Comparison of ENCODE assay signal across 11 cellular contexts in the genomic region with DNA sequence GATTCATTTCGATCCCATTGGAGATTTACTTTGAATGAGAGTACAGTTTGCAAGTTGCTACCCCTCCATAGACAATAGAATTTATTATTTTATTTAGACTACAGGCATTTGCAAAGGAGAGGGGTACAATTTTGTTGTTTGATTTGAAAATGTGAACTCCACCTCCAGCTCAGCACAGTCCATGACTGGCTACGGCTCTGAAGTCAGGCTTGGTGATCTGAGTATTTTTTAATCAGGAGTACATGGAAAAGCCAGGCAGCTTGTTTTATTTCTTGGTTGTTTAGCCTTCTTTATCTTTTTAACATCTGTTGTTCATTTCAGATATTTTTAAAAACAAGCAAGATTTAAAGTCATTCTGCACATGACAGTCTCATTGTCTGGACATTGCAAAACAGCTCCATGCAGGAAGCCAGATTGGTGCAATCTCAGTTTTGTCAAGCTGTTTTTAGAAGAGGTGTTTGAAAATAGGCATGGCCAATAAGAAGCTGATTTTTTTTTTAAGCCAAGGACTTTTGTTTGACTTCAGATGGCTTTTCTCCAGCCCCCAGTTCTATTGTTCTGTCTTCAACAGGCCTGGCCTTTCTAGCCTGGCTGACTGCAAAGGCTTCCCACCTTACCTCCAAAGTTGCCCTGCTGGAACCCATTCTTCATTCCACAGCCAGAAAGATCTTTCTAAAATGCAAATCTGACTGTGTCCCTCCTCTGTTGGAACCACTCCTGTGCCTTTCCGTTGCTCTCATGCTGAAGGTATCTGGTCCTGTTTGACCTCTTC. TPM values are rescaled to one million over a fixed set of nuclear protein-coding genes. Genes with fewer than 3 reads are reported as not detected.
DNase-seq lines count a peak whose midpoint lies in the region; ATAC-seq, FAIRE-seq and TF ChIP-seq lines count a peak whose summit lies in the region.
"Had no signal": no experiment of that assay in that cellular context is flagged by ENCODE, and none has a peak within 500 bp of the region (broad histone marks: within the 10 kb centered on the region; RNA-seq: fewer than 3 reads in every experiment).

No MANE protein-coding gene starts in this region.

- H2AK5ac ChIP-seq in H1 (ENCODE audit: low read depth, low read length): no peak overlapping the region

- H2BK15ac ChIP-seq in H1 (ENCODE audit: low read length): no peak overlapping the region

- no peak; a peak in 1 of 4 replicates for TF ChIP-seq RAD21 in H1 (IDR thresholded peaks at IDR 0.05 in 1 of 2, conservative IDR thresholded peaks at IDR 0.05 in 1 of 2; ENCODE audit: low read depth in 2 of 2, low read length in 2 of 2)

- H3K9me3 ChIP-seq in H1 (ENCODE audit: insufficient read depth in 2 of 2, low read depth in 1 of 2, low read length in 1 of 2): no peaks in the 10 kb centered on the region

- ATAC-seq in GM23338: peak; percentile 93
- ATAC-seq in GM21360 (IDR thresholded peaks at IDR 0.05; ENCODE audit: unreplicated experiment): no peak
- ATAC-seq in GM18498 (IDR thresholded peaks at IDR 0.05; ENCODE audit: unreplicated experiment): no peak

- no peak overlapping the region for H3K23ac ChIP-seq in H1 (ENCODE audit: insufficient read length)

- H3K79me1 ChIP-seq in H1 (ENCODE audit: low read depth, low read length): no peaks in the 10 kb centered on the region; the same call in 1 of the 2 replicates

- H2AFZ ChIP-seq in GM23338 (no peak overlapping the region), H1 (ENCODE audit: low read length) (no peak overlapping the region)

- FAIRE-seq in H1 (lab: Jason Lieb, UNC): peak; percentile 79

- peak overlapping the region; percentile 22 for H3K27ac ChIP-seq in GM23338 (ENCODE audit: low read depth)
- peak overlapping the region; percentile 61; the same call in 1 of the 2 replicates for H3K27ac ChIP-seq in H1 (ENCODE audit: low read depth, low read length)
- H3K27ac ChIP-seq in skin epidermis: peak overlapping the region in 16 of 21 experiments; percentile 2 to 59 (median 46)

- H3K9me2 ChIP-seq in GM23338 (ENCODE audit: insufficient read depth): 0 out of 2 replicates have a peak, but pooled peaks cover 4% of the 10 kb centered on the region

- no peaks in the 10 kb centered on the region for H3F3A ChIP-seq in GM23338 (replicated peaks; ENCODE audit: low read depth)

- H3K14ac ChIP-seq in H1 (ENCODE audit: insufficient read length): no peak overlapping the region

- H4K91ac ChIP-seq in H1 (replicated peaks; ENCODE audit: insufficient read length, low read length): no peak overlapping the region

- TF ChIP-seq POLR2A in H1 (IDR thresholded peaks at IDR 0.05; ENCODE audit: control extremely low read depth in 1 of 2, low read depth in 2 of 2, low read length in 2 of 2): no peak

- POLR2A ChIA-PET in H1 (lab: Charles Lee; ENCODE audit: partially characterized antibody): interaction anchor here (0.5 to 3.0 kb wide), 3 partner anchors 11 to 1287 kb away, joined by 3 to 16 read pairs (median 6); a partner anchor contains a TSS

- no peaks in the 10 kb centered on the region for H4K20me1 ChIP-seq in GM23338 (replicated peaks; ENCODE audit: insufficient read depth)
- H4K20me1 ChIP-seq in H1 (replicated peaks in 1 of 2; ENCODE audit: control insufficient read depth in 1 of 2, insufficient read depth in 2 of 2, low read length in 2 of 2): peaks cover 0 to 2% of the 10 kb centered on the region in 2 experiments

- H3K4me3 ChIP-seq in GM23338: no peak overlapping the region
- H3K4me3 ChIP-seq in H1 (ENCODE audit: extremely low read depth in 1 of 4, insufficient read depth in 2 of 4, low read depth in 3 of 4, low read length in 4 of 4): no peak overlapping the region; a peak in 1 of 8 replicates
- no peak overlapping the region for H3K4me3 ChIP-seq in skin epidermis

- H3K79me2 ChIP-seq in GM23338 (replicated peaks; ENCODE audit: insufficient read depth): peaks cover 93% of the 10 kb centered on the region
- H3K79me2 ChIP-seq in H1 (ENCODE audit: control insufficient read depth in 1 of 2, insufficient read depth in 2 of 2, low read length in 2 of 2): peaks cover 6 to 91% of the 10 kb centered on the region in 2 experiments; a peak in 3 of 4 replicates

- H3K27me3 Mint-ChIP-seq in GM23338 (ENCODE audit: insufficient read depth, low read depth, poor library complexity): no peaks in the 10 kb centered on the region

- H3K56ac ChIP-seq in H1 (replicated peaks; ENCODE audit: insufficient read length, low read depth, low read length): no peak overlapping the region

- 58% methylated on average over 3 of the region's 3 CpGs; no CpG with 5 or more reads in 1 of the 2 experiments for WGBS in H1 (ENCODE audit: extremely low coverage in 1 of 2, insufficient coverage in 1 of 2, insufficient read length in 1 of 2, insufficient replicate concordance in 2 of 2, low coverage in 1 of 2, low lambda C conversion rate in 2 of 2, missing lambda C conversion rate in 1 of 2), 2 experiments

- H3K4me3 Mint-ChIP-seq in GM23338: peak overlapping the region; percentile 5; the same call in 2 of the 3 replicates

- DNase-seq in GM23338 (ENCODE audit: low spot score) (peak; percentile 56), H1 (ENCODE audit: low read depth in 1 of 2, low spot score in 2 of 2) (no peak), iPS-NIHi7 (ENCODE audit: extremely low spot score) (peak; percentile 35), NCI-H524 (lab: John Stamatoyannopoulos, UW) (no peak)
- no peak for DNase-seq in activated CD8-positive, alpha-beta memory T cell treated with anti-CD3 and anti-CD28 coated beads, Interleukin-2, amount 50 U/mL, for 4 hours
- DNase-seq: DND-41, NCI-H2171 treated with DMSO at 0.1 percent for 48 hours, T1000 had no signal

- H3K36me3 Mint-ChIP-seq in GM23338 (ENCODE audit: low read depth): peaks cover 17% of the 10 kb centered on the region

- peaks cover 65% of the 10 kb centered on the region for H3K4me1 ChIP-seq in GM23338 (ENCODE audit: insufficient read depth)
- H3K4me1 ChIP-seq in H1 (replicated peaks in 1 of 4; ENCODE audit: control insufficient read depth in 3 of 4, insufficient read depth in 4 of 4, low read length in 3 of 4): peaks cover 4 to 23% (median 16%) of the 10 kb centered on the region in 4 experiments

- no peak overlapping the region for H4K5ac ChIP-seq in H1 (ENCODE audit: insufficient read length, low read depth, low read length)

- TF ChIP-seq EP300 in H1 (IDR thresholded peaks at IDR 0.05; ENCODE audit: borderline replicate concordance in 1 of 2, low read depth in 2 of 2, low read length in 2 of 2): no peak

- H2BK120ac ChIP-seq in H1 (replicated peaks; ENCODE audit: low read depth, low read length): no peak overlapping the region

- TF ChIP-seq CTCF in GM23338 (conservative IDR thresholded peaks at IDR 0.05; ENCODE audit: low read depth in 2 of 2): no peak
- TF ChIP-seq CTCF in H1 (IDR thresholded peaks at IDR 0.05; ENCODE audit: control extremely low read depth in 1 of 3, insufficient read depth in 1 of 3, low read depth in 1 of 3, low read length in 3 of 3): no peak

- no peaks in the 10 kb centered on the region for H3K27me3 ChIP-seq in GM23338 (ENCODE audit: insufficient read depth)
- no peaks in the 10 kb centered on the region for H3K27me3 ChIP-seq in H1 (replicated peaks in 1 of 4; ENCODE audit: control insufficient read depth in 3 of 4, extremely low read depth in 1 of 4, insufficient read depth in 3 of 4, low read length in 3 of 4)

- CTCF ChIA-PET in H1 (lab: Charles Lee; ENCODE audit: partially characterized antibody): interaction anchor here (0.7 to 1.8 kb wide), 4 partner anchors 9 to 940 kb away, joined by 3 to 12 read pairs (median 4); no protein-coding TSS in a partner anchor

- H3K27ac Mint-ChIP-seq in GM23338: peak overlapping the region; percentile 79

- H3K23me2 ChIP-seq in H1 (ENCODE audit: low read depth, low read length): no peaks in the 10 kb centered on the region

- H3K4me2 ChIP-seq in GM23338: peak overlapping the region; percentile 7; the same call in 1 of the 2 replicates
- H3K4me2 ChIP-seq in H1 (ENCODE audit: insufficient read depth in 1 of 2, low read depth in 2 of 2, low read length in 2 of 2): peak overlapping the region; percentile 55 to 68

- H4K8ac ChIP-seq in H1 (ENCODE audit: extremely low read depth, insufficient read depth, low read length): no peak overlapping the region

- H3K4ac ChIP-seq in H1 (replicated peaks; ENCODE audit: insufficient read length, low read depth, low read length): no peak overlapping the region

- H2BK5ac ChIP-seq in H1 (ENCODE audit: low read depth, low read length): no peak overlapping the region

- H3K36me3 ChIP-seq in GM23338 (ENCODE audit: insufficient read depth) (no peaks in the 10 kb centered on the region), H1 (ENCODE audit: control insufficient read depth in 2 of 4, insufficient read depth in 4 of 4, low read length in 3 of 4) (no peaks in the 10 kb centered on the region)

- no peak overlapping the region for H2BK12ac ChIP-seq in H1 (ENCODE audit: low read depth, low read length)

- peak overlapping the region; percentile 75 for H3K18ac ChIP-seq in H1 (ENCODE audit: extremely low read depth, low read length)

- H2BK20ac ChIP-seq in H1 (ENCODE audit: low read length): no peak overlapping the region

- H3K4me1 Mint-ChIP-seq in GM23338: peaks cover 71% of the 10 kb centered on the region

- H3K9ac ChIP-seq in H1 (replicated peaks in 1 of 4; ENCODE audit: extremely low read depth in 1 of 4, low read depth in 3 of 4, low read length in 3 of 4): no peak overlapping the region

- H3K9me3 Mint-ChIP-seq in GM23338: peaks cover 7% of the 10 kb centered on the region; the same call in 2 of the 3 replicates

TF ChIP-seq in H1, 55 proteins besides CTCF, POLR2A, EP300 and RAD21 (continues in another document):
- TF ChIP-seq HDAC2 (IDR thresholded peaks at IDR 0.05; ENCODE audit: borderline replicate concordance in 1 of 2, low read depth in 2 of 2, low read length in 2 of 2) (0 out of 4 replicates have a peak, but pooled peaks of 1 of the 2 experiments have one; percentile 31), ASH2L (IDR thresholded peaks at IDR 0.05; ENCODE audit: low read length) (peak; percentile 22), MAFK (IDR thresholded peaks at IDR 0.05; ENCODE audit: low read depth, low read length) (no peak)

RNA-seq across cellular contexts. Expression of a gene that starts 12.2 kb away (rescaled TPM):
- 18.8 and 19.4 TPM in 2 replicates for total RNA-seq in GM23338 (2014; rRNA removed; shearing (Covaris generic))
- polyA plus RNA-seq in GM23338 (2016; fragmentation: Nextera tagmentation; extraction: Ambion mirVana) (12.6 and 13.5 TPM in 2 replicates), H1 (2011; rRNA removed) (11.3 and 23.0 TPM in 2 replicates)
- total RNA-seq in H1 (2021; fragmentation: NEBNext Ultra II Directional; extraction: Animal tissue kit (Norgen Biotek cat#: 25700)): 40.1 and 40.5 TPM in 2 replicates
- 16.4 TPM for polyA plus RNA-seq in H1 (2011; cell fraction: cytosol; rRNA removed)
- 24.7 TPM for polyA plus RNA-seq in H1 (2011; cell fraction: nucleus; rRNA removed)
- polyA plus RNA-seq in H1 (2012, experiment 1 of 2): 16.7 to 24.1 TPM (median 19.4 TPM) in 4 replicates
- 3.3 TPM for polyA plus RNA-seq in H1 (2012, experiment 2 of 2)
- 38.8 TPM for polyA plus RNA-seq in H1 (2013, experiment 1 of 2)
- polyA plus RNA-seq in H1 (2013, experiment 2 of 2): 39.9 TPM
- polyA minus RNA-seq in H1 (2011; rRNA and poly(A)+ RNA removed): 60.9 and 99.3 TPM in 2 replicates
- 22.5 TPM for polyA minus RNA-seq in H1 (2011; cell fraction: cytosol; rRNA and poly(A)+ RNA removed)
- 80.5 TPM for polyA minus RNA-seq in H1 (2011; cell fraction: nucleus; rRNA and poly(A)+ RNA removed)

Comparison
In these comparisons a context has a peak if more than half of its experiments do, and no peak if none do; other contexts are left out.
1. DNase-seq: peak in GM23338 (single experiment) and iPS-NIHi7 (single experiment); none in H1 (0 of 2), NCI-H524 (0 of 2) and activated CD8-positive, alpha-beta memory T cell treated with anti-CD3 and anti-CD28 coated beads, Interleukin-2, amount 50 U/mL, for 4 hours (single experiment).
2. Peak in every context shown above with its lines, with median percentiles within 50 percentile points of each other: H3K27ac ChIP-seq.